8 cellular contexts compared by ENCODE assay signal in the genomic region with DNA sequence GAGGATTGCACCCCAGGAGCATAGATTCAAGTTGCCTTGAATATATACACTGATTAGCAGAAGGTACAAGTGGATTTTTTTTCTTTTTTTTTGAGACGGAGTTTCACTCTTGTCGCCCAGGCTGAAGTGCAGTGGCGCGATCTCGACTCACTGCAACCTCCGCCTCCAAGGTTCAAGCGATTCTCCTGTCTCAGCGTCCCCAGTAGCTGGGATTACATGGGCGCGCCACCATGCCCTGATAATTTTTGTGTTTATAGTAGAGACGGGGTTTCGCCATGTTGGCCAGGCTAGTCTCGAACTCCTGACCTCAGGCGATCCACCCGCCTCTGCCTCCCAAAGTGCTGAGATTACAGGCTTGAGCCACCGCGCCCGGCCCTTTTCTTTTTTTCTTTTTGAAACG. TPM values are rescaled to one million over a fixed set of nuclear protein-coding genes. Genes with fewer than 3 reads are reported as not detected.
DNase-seq lines count a peak whose midpoint lies in the region; ATAC-seq, FAIRE-seq and TF ChIP-seq lines count a peak whose summit lies in the region.
"Not testable (repeated sequence)": the region's sequence is repeated elsewhere in the genome, so short reads cannot be mapped to it uniquely, and the experiment has no call there.

No MANE protein-coding gene starts in this region.

- H3K9me3 Mint-ChIP-seq in CD14-positive monocyte, WTC11: not testable (repeated sequence)

- H3K36me3 ChIP-seq in K562 (ENCODE audit: control insufficient read depth, insufficient read depth, low read length) (peaks cover 14% of the 10 kb centered on the region; the same call in 1 of the 3 replicates), esophagus squamous epithelium (peaks cover 0 to 16% (median 0%) of the 10 kb centered on the region in 3 donors)
- not testable (repeated sequence) for H3K36me3 ChIP-seq in liver (ENCODE audit: control insufficient read depth in 4 of 4, insufficient read depth in 3 of 4, low read depth in 1 of 4, low read length in 3 of 4); ovary; thoracic aorta

- not testable (repeated sequence) for H3K9me1 ChIP-seq in K562 (ENCODE audit: control insufficient read depth, insufficient read depth, low read length)

- not testable (repeated sequence) for H3K9me3 ChIP-seq in K562 (replicated peaks; ENCODE audit: control insufficient read depth, insufficient read depth, low read depth, low read length); esophagus squamous epithelium; liver (ENCODE audit: control insufficient read depth in 4 of 4, low read length in 3 of 4); ovary; thoracic aorta

- peak overlapping the region; percentile 92 for H3K4me2 ChIP-seq in K562 (ENCODE audit: insufficient read depth, low read length)

- TF ChIP-seq RAD21 in K562 (CRISPR knock-in tag; conservative IDR thresholded peaks at IDR 0.05 in 1 of 2, IDR thresholded peaks at IDR 0.05 in 1 of 2); liver (IDR thresholded peaks at IDR 0.05): not testable (repeated sequence)

- not testable (repeated sequence) for BruUV-seq in K562 (replicated peaks; lab: Mats Ljungman, UMichigan)

- not testable (repeated sequence) for H3K4me1 ChIP-seq in K562 (replicated peaks in 1 of 2; ENCODE audit: control insufficient read depth in 2 of 2, insufficient read depth in 2 of 2, low read length in 2 of 2); ovary (ENCODE audit: insufficient read depth)
- peaks cover 11 to 37% (median 19%) of the 10 kb centered on the region in 3 donors for H3K4me1 ChIP-seq in esophagus squamous epithelium
- peaks cover 0 to 15% (median 4%) of the 10 kb centered on the region in 4 donors for H3K4me1 ChIP-seq in liver (ENCODE audit: control insufficient read depth in 4 of 4, insufficient read depth in 4 of 4, low read length in 3 of 4)
- H3K4me1 ChIP-seq in thoracic aorta (ENCODE audit: control insufficient read depth in 1 of 2, low read depth in 2 of 2) = peaks cover 14 to 36% of the 10 kb centered on the region in 2 donors

- CTCF ChIA-PET in WTC11 (lab: Charles Lee) = interaction anchor here (1.0 to 1.3 kb wide), 6 partner anchors 9 to 152 kb away, joined by 3 to 6 read pairs (median 4); a partner anchor contains a TSS
- CTCF ChIA-PET in K562 (lab: Yijun Ruan, JAX; ENCODE audit: low intra/inter-chr PET ratio) = not testable (repeated sequence)

- peaks cover 38% of the 10 kb centered on the region for H3K79me2 ChIP-seq in K562 (ENCODE audit: control insufficient read depth, insufficient read depth, low read length)

- not testable (repeated sequence) for DNase-seq in CD14-positive monocyte (ENCODE audit: low spot score); Jurkat, Clone E6-1 (ENCODE audit: low read depth, low spot score); WTC11 (ENCODE audit: low spot score); K562 (ENCODE audit: extremely low read depth in 1 of 4, low spot score in 3 of 4); esophagus squamous epithelium (lab: John Stamatoyannopoulos, UW); thoracic aorta (ENCODE audit: low spot score)
- peak in 3 of 5 donors; percentile 20 to 37 (median 34) for DNase-seq in ovary

- not testable (repeated sequence) for TF ChIP-seq POLR2A in K562 (conservative IDR thresholded peaks at IDR 0.05); esophagus squamous epithelium (IDR thresholded peaks at IDR 0.05); ovary (IDR thresholded peaks at IDR 0.05)

- H2AFZ ChIP-seq in K562 (ENCODE audit: low read depth, low read length) = peak overlapping the region; percentile 85

- H3K27me3 ChIP-seq in K562 (ENCODE audit: control insufficient read depth in 2 of 2, insufficient read depth in 2 of 2, low read length in 2 of 2); esophagus squamous epithelium; liver (ENCODE audit: control insufficient read depth in 4 of 4, insufficient read depth in 4 of 4, low read length in 3 of 4); ovary; thoracic aorta (replicated peaks; ENCODE audit: insufficient read depth): not testable (repeated sequence)

- ATAC-seq in WTC11; K562; thoracic aorta (ENCODE audit: insufficient number of reproducible peaks, low FRiP score, low read depth): not testable (repeated sequence)

- H3K4me1 Mint-ChIP-seq in CD14-positive monocyte = peaks cover 26% of the 10 kb centered on the region
- H3K4me1 Mint-ChIP-seq in WTC11 = peaks cover 15% of the 10 kb centered on the region

- peak overlapping the region; percentile 95 to 98 for H3K4me3 Mint-ChIP-seq in CD14-positive monocyte
- H3K4me3 Mint-ChIP-seq in WTC11 = peak overlapping the region; percentile 98

- intact Hi-C loops in CD14-positive monocyte (cut with micrococcal nuclease) = loop anchor here in 1 of 2 donors (5.0 kb wide), 1 partner anchor 544 kb away; a partner anchor contains a TSS
- intact Hi-C loops in K562 (cut with micrococcal nuclease); esophagus squamous epithelium (cut with DNase I); ovary (cut with DNase I): not testable (repeated sequence)

- not testable (repeated sequence) for TF ChIP-seq EP300 in K562 (IDR thresholded peaks at IDR 0.05; ENCODE audit: low read length); ovary (IDR thresholded peaks at IDR 0.05)

- not testable (repeated sequence) for TF ChIP-seq CTCF in CD14-positive monocyte (IDR thresholded peaks at IDR 0.05); WTC11 (IDR thresholded peaks at IDR 0.05); K562 (IDR thresholded peaks at IDR 0.05 in 2 of 3, conservative IDR thresholded peaks at IDR 0.05 in 1 of 3; ENCODE audit: insufficient read depth in 2 of 3, low read depth in 1 of 3, low read length in 3 of 3); esophagus squamous epithelium (IDR thresholded peaks at IDR 0.05); liver (IDR thresholded peaks at IDR 0.05; ENCODE audit: low read depth, low read length, missing input control); ovary (IDR thresholded peaks at IDR 0.05); thoracic aorta (IDR thresholded peaks at IDR 0.05)

- not testable (repeated sequence) for FAIRE-seq in K562 (lab: Jason Lieb, UNC)

- in situ Hi-C loops in K562 (cut with MboI) = not testable (repeated sequence)

- H3K36me3 Mint-ChIP-seq in CD14-positive monocyte = peaks cover 11 to 19% of the 10 kb centered on the region in 2 donors
- not testable (repeated sequence) for H3K36me3 Mint-ChIP-seq in WTC11

- peak overlapping the region; percentile 99 for H3K4me3 ChIP-seq in Jurkat, Clone E6-1 (ENCODE audit: low read length)
- H3K4me3 ChIP-seq in K562 (peak overlapping the region; percentile 73), esophagus squamous epithelium (peak overlapping the region; percentile 75 to 99 (median 88)), liver (ENCODE audit: low read depth in 1 of 3, low read length in 3 of 3) (peak overlapping the region; percentile 69 to 89 (median 79)), ovary (peak overlapping the region; percentile 80), thoracic aorta (peak overlapping the region; percentile 100)

- H3K27me3 Mint-ChIP-seq in CD14-positive monocyte (ENCODE audit: low read depth in 3 of 3); WTC11 (ENCODE audit: low read depth): not testable (repeated sequence)

- peak overlapping the region; percentile 95 to 99 (median 99) for H3K27ac Mint-ChIP-seq in CD14-positive monocyte
- peak overlapping the region; percentile 100 for H3K27ac Mint-ChIP-seq in WTC11

- POLR2A ChIA-PET in WTC11 (lab: Charles Lee) (interaction anchor here (0.5 to 1.0 kb wide), 6 partner anchors 42 to 351 kb away, joined by 3 to 10 read pairs (median 4); a partner anchor contains a TSS), K562 (lab: Yijun Ruan, JAX) (interaction anchor here (0.6 to 2.2 kb wide), 5 partner anchors 9 to 315 kb away, joined by 3 to 15 read pairs (median 5); no protein-coding TSS in a partner anchor)

- WGBS in K562 (ENCODE audit: insufficient coverage, low coverage, missing lambda C conversion rate) = 68% methylated on average over 11 of the region's 19 CpGs
- WGBS in esophagus squamous epithelium, 2 donors = 78 to 83% methylated on average over 12 to 19 of the region's 19 CpGs
- WGBS in liver = 86% methylated on average over 19 of the region's 19 CpGs
- WGBS in ovary, 3 donors = 80 to 81% (median 81%) methylated on average over 19 of the region's 19 CpGs

- H4K20me1 ChIP-seq in K562 (replicated peaks; ENCODE audit: control insufficient read depth, insufficient read depth, low read length) = not testable (repeated sequence)

- peak overlapping the region; percentile 80 for H3K27ac ChIP-seq in K562 (ENCODE audit: extremely low read depth, low read depth, low read length)
- H3K27ac ChIP-seq in esophagus squamous epithelium = peak overlapping the region; percentile 91 to 99 (median 95)
- H3K27ac ChIP-seq in liver (ENCODE audit: low read depth in 1 of 2, low read length in 2 of 2) = peak overlapping the region; percentile 94 to 96
- peak overlapping the region; percentile 9 to 89 for H3K27ac ChIP-seq in ovary
- H3K27ac ChIP-seq in thoracic aorta = peak overlapping the region; percentile 88 to 94

- H3K9ac ChIP-seq in K562 (ENCODE audit: insufficient read depth in 1 of 2, low read depth in 2 of 2, low read length in 2 of 2) = peak overlapping the region in 1 of 2 experiments; percentile 72; a peak in 3 of 4 replicates
- H3K9ac ChIP-seq in liver (ENCODE audit: low read depth in 1 of 2, low read length in 2 of 2) = peak overlapping the region; percentile 89 to 95

RNA-seq across cellular contexts. Expression of a gene that starts 0.8 kb away (rescaled TPM):
- polyA plus RNA-seq in CD14-positive monocyte (10 to 100 TPM; 19.3 to 25.4 TPM), K562 (2011; rRNA removed) (27.7 and 29.0 TPM in 2 replicates), K562 (2014; fragmentation: Illumina TruSeq; extraction: Trizol) (13.4 and 15.1 TPM in 2 replicates), K562 (2014; fragmentation: Nextera tagmentation; extraction: Ambion mirVana) (10 to 100 TPM; 29.2 to 33.7 TPM), K562 (2014; rRNA removed) (9.2 and 9.6 TPM in 2 replicates), liver (10 to 100 TPM in 1 of 2 donors, 1 to 10 TPM in 1; 3.5 to 11.3 TPM), ovary (10 to 100 TPM; 11.5 to 16.9 TPM)
- polyA plus RNA-seq in Jurkat, Clone E6-1 (2012; ENCODE audit: insufficient read depth, insufficient read length) = 22.7 TPM
- total RNA-seq in WTC11 (2021) (16.4 to 19.1 TPM (median 17.4 TPM) in 3 replicates), K562 (2014; rRNA removed) (6.6 and 10.3 TPM in 2 replicates), K562 (2014; rRNA removed; fragmentation: Illumina TruSeq; extraction: Trizol) (11.2 and 13.0 TPM in 2 replicates), K562 (2015; rRNA removed; fragmentation: Illumina TruSeq; extraction: Trizol) (9.5 and 11.3 TPM in 2 replicates), K562 (2021) (13.3 and 15.6 TPM in 2 replicates), esophagus squamous epithelium (10 to 100 TPM; 12.7 to 17.4 (median 14.2) TPM), liver (1 to 10 TPM; 8.1 to 8.4 TPM), ovary (10 to 100 TPM; 16.7 to 34.1 (median 27.1) TPM), thoracic aorta (10 to 100 TPM; 28.5 to 33.2 TPM)
- total RNA-seq in K562 (2011; cell fraction: chromatin; rRNA removed; ENCODE audit: low replicate concordance) = 45.1 and 50.3 TPM in 2 replicates
- total RNA-seq in K562 (2011; cell fraction: nucleolus; rRNA removed) = 26.2 and 35.5 TPM in 2 replicates
- total RNA-seq in K562 (2011; cell fraction: nucleoplasm; rRNA removed) = 24.5 and 29.1 TPM in 2 replicates
- 23.2 and 27.3 TPM in 2 replicates for polyA plus RNA-seq in K562 (2011; cell fraction: cytosol; rRNA removed)
- 12.6 and 17.4 TPM in 2 replicates for polyA plus RNA-seq in K562 (2011; cell fraction: nucleus; rRNA removed)
- polyA plus RNA-seq in K562 (2012) = 8.1 and 10.0 TPM in 2 replicates
- polyA minus RNA-seq in K562 (2011; rRNA and poly(A)+ RNA removed) = 47.9 and 52.2 TPM in 2 replicates
- 15.9 and 20.3 TPM in 2 replicates for polyA minus RNA-seq in K562 (2011; cell fraction: cytosol; rRNA and poly(A)+ RNA removed)
- 32.0 and 44.4 TPM in 2 replicates for polyA minus RNA-seq in K562 (2011; cell fraction: nucleus; rRNA and poly(A)+ RNA removed)
